Comparison of ENCODE assay signal across 14 cellular contexts in genomic region chr6:146028835-146029572, GRCh38. TPM values are rescaled to one million over a fixed set of nuclear protein-coding genes. Genes with fewer than 3 reads are reported as not detected.
A peak's percentile ranks its signal among the peaks of the same experiment; 100 is the strongest.
DNase-seq lines count a peak whose midpoint lies in the region; ATAC-seq and TF ChIP-seq lines count a peak whose summit lies in the region.
"Had no signal": no experiment of that assay in that cellular context is flagged by ENCODE, and none has a peak within 500 bp of the region (broad histone marks: within the 10 kb centered on the region; RNA-seq: fewer than 3 reads in every experiment).

TSS of gene GRM1 (plus strand) at chr6:146029062. CDS start at chr6:146029518, 456 bp downstream.

- POLR2A ChIA-PET in RWPE1 (lab: Yijun Ruan, JAX; ENCODE audit: low non-redundant PET) = no interaction called here

- peak within 1 kb of the TSS; percentile 86 for H3K4me2 ChIP-seq in GM23338

- H3K4me1 Mint-ChIP-seq in GM23338 (peaks cover 11% of the 10 kb centered on the region), glutamatergic neuron (ENCODE audit: low read depth, unreplicated experiment) (peaks cover 5% of the 10 kb centered on the region), osteocyte (ENCODE audit: unreplicated experiment) (peaks cover 3% of the 10 kb centered on the region)
- peaks cover 8% of the 10 kb centered on the region for H3K4me1 Mint-ChIP-seq in stimulated activated memory B cell treated with anti-CD40 and anti-IgM and Interleukin-4, amounts not matched to agents 10 μg/mL and 1 μg/mL and 100 μg/mL, for 72 hours
- H3K4me1 Mint-ChIP-seq: T-helper 17 cell had no signal

- H3K27me3 Mint-ChIP-seq in GM23338 (ENCODE audit: insufficient read depth, low read depth, poor library complexity) (peaks cover 31% of the 10 kb centered on the region), glutamatergic neuron (ENCODE audit: unreplicated experiment) (peaks cover 14% of the 10 kb centered on the region), osteocyte (ENCODE audit: unreplicated experiment) (peaks cover 10% of the 10 kb centered on the region)
- H3K27me3 Mint-ChIP-seq in stimulated activated memory B cell treated with anti-CD40 and anti-IgM and Interleukin-4, amounts not matched to agents 10 μg/mL and 1 μg/mL and 100 μg/mL, for 72 hours = peaks cover 57% of the 10 kb centered on the region

- ATAC-seq in GM23338 = peak; percentile 50
- no peak for ATAC-seq in stimulated activated memory B cell treated with anti-CD40 and anti-IgM and Interleukin-4, amounts not matched to agents 10 μg/mL and 1 μg/mL and 100 μg/mL, for 72 hours

- H2AFZ ChIP-seq in GM23338 = peak within 1 kb of the TSS; percentile 99

- H3K27ac Mint-ChIP-seq in GM23338 (no peak within 1 kb of the TSS), glutamatergic neuron (ENCODE audit: unreplicated experiment) (no peak within 1 kb of the TSS), osteocyte (ENCODE audit: unreplicated experiment) (no peak within 1 kb of the TSS)
- H3K27ac Mint-ChIP-seq in stimulated activated memory B cell treated with anti-CD40 and anti-IgM and Interleukin-4, amounts not matched to agents 10 μg/mL and 1 μg/mL and 100 μg/mL, for 72 hours = no peak within 1 kb of the TSS
- H3K27ac Mint-ChIP-seq: T-helper 17 cell had no signal

- no peak within 1 kb of the TSS for H3K9ac ChIP-seq in adipocyte (ENCODE audit: low read length)

- DNase-seq in GM23338 (ENCODE audit: low spot score) = peak; percentile 74
- no peak for DNase-seq in adipocyte (ENCODE audit: low read depth)
- peak; percentile 35 for DNase-seq in glutamatergic neuron
- DNase-seq in osteocyte (ENCODE audit: extremely low spot score, unreplicated experiment) = no peak
- no peak for DNase-seq in activated CD4-positive, alpha-beta T cell treated with anti-CD3 and anti-CD28 coated beads for 4 hours
- DNase-seq in iPS-NIHi11 (ENCODE audit: low spot score) = no peak
- DNase-seq in RWPE1 (ENCODE audit: low spot score) = no peak
- DNase-seq: activated gamma-delta T cell, COR-L47 had no signal

- H3K79me2 ChIP-seq in GM23338 (replicated peaks; ENCODE audit: insufficient read depth) = no peaks in the 10 kb centered on the region

- H3K27me3 ChIP-seq in GM23338 (ENCODE audit: insufficient read depth) = peaks cover 48% of the 10 kb centered on the region
- H3K27me3 ChIP-seq in adipocyte (replicated peaks; ENCODE audit: control insufficient read depth, insufficient read depth, low read length) = peaks cover 35% of the 10 kb centered on the region

- no peaks in the 10 kb centered on the region for H3K9me3 ChIP-seq in adipocyte (ENCODE audit: control insufficient read depth, low read length)
- H3K9me3 ChIP-seq: Peyer's patch had no signal

- H3K9me3 Mint-ChIP-seq in GM23338 (no peaks in the 10 kb centered on the region), glutamatergic neuron (ENCODE audit: unreplicated experiment) (no peaks in the 10 kb centered on the region), osteocyte (ENCODE audit: unreplicated experiment) (no peaks in the 10 kb centered on the region)
- peaks cover 6% of the 10 kb centered on the region for H3K9me3 Mint-ChIP-seq in stimulated activated memory B cell treated with anti-CD40 and anti-IgM and Interleukin-4, amounts not matched to agents 10 μg/mL and 1 μg/mL and 100 μg/mL, for 72 hours

- CTCF ChIA-PET in RWPE1 (lab: Yijun Ruan, JAX) = interaction anchor here (0.6 to 1.0 kb wide), 3 partner anchors 23 to 756 kb away, joined by 3 to 4 read pairs (median 3); no protein-coding TSS in a partner anchor

- H3K4me1 ChIP-seq in GM23338 (ENCODE audit: insufficient read depth) = peaks cover 6% of the 10 kb centered on the region; the same call in 1 of the 2 replicates
- no peaks in the 10 kb centered on the region for H3K4me1 ChIP-seq in adipocyte (ENCODE audit: control insufficient read depth, insufficient read depth, low read length)
- H3K4me1 ChIP-seq: Peyer's patch had no signal

- H3K4me3 Mint-ChIP-seq in GM23338 (peak within 1 kb of the TSS; percentile 88), glutamatergic neuron (ENCODE audit: unreplicated experiment) (peak within 1 kb of the TSS; percentile 94), osteocyte (ENCODE audit: unreplicated experiment) (peak within 1 kb of the TSS; percentile 32)
- H3K4me3 Mint-ChIP-seq in stimulated activated memory B cell treated with anti-CD40 and anti-IgM and Interleukin-4, amounts not matched to agents 10 μg/mL and 1 μg/mL and 100 μg/mL, for 72 hours = no peak within 1 kb of the TSS
- H3K4me3 Mint-ChIP-seq: T-helper 17 cell had no signal

- H3K9me2 ChIP-seq in GM23338 (ENCODE audit: insufficient read depth) = no peaks in the 10 kb centered on the region

- TF ChIP-seq CTCF in GM23338 (conservative IDR thresholded peaks at IDR 0.05; ENCODE audit: low read depth in 2 of 2) (no peak), glutamatergic neuron (IDR thresholded peaks at IDR 0.05; ENCODE audit: partially characterized antibody, unreplicated experiment) (no peak), osteocyte (IDR thresholded peaks at IDR 0.05) (no peak), RWPE1 (conservative IDR thresholded peaks at IDR 0.05; ENCODE audit: low read depth) (no peak)

- no peaks in the 10 kb centered on the region for H3F3A ChIP-seq in GM23338 (replicated peaks; ENCODE audit: low read depth)

- H3K36me3 Mint-ChIP-seq in GM23338 (ENCODE audit: low read depth) = no peaks in the 10 kb centered on the region
- H3K36me3 Mint-ChIP-seq in glutamatergic neuron (ENCODE audit: unreplicated experiment) = no peaks in the 10 kb centered on the region
- no peaks in the 10 kb centered on the region for H3K36me3 Mint-ChIP-seq in osteocyte (ENCODE audit: unreplicated experiment)
- no peaks in the 10 kb centered on the region for H3K36me3 Mint-ChIP-seq in stimulated activated memory B cell treated with anti-CD40 and anti-IgM and Interleukin-4, amounts not matched to agents 10 μg/mL and 1 μg/mL and 100 μg/mL, for 72 hours

- H3K27ac ChIP-seq in GM23338 (ENCODE audit: low read depth) (no peak within 1 kb of the TSS), RWPE1 (no peak within 1 kb of the TSS)
- H3K27ac ChIP-seq: Peyer's patch, suprapubic skin had no signal

- peak within 1 kb of the TSS; percentile 72 for H3K4me3 ChIP-seq in GM23338
- H3K4me3 ChIP-seq in adipocyte (ENCODE audit: low read length) = peak within 1 kb of the TSS; percentile 75
- H3K4me3 ChIP-seq: Peyer's patch, suprapubic skin had no signal

- H3K36me3 ChIP-seq in GM23338 (ENCODE audit: insufficient read depth) (no peaks in the 10 kb centered on the region), adipocyte (ENCODE audit: control insufficient read depth, insufficient read depth, low read length, severe bottlenecking) (no peaks in the 10 kb centered on the region)
- H3K36me3 ChIP-seq: Peyer's patch, suprapubic skin had no signal

- no peaks in the 10 kb centered on the region for H4K20me1 ChIP-seq in GM23338 (replicated peaks; ENCODE audit: insufficient read depth)

TF ChIP-seq in GM23338, 12 proteins besides CTCF, POLR2A, EP300 and RAD21 (continues in another document):
- TF ChIP-seq EZH2 (IDR thresholded peaks at IDR 0.05; ENCODE audit: low read depth, unreplicated experiment) = peak; percentile 24

RNA-seq across cellular contexts. Expression of gene GRM1, which starts in this region (rescaled TPM):
- 0.39 and 0.63 TPM in 2 replicates for total RNA-seq in GM23338 (2014; rRNA removed; shearing (Covaris generic))
- polyA plus RNA-seq in GM23338 (2016; fragmentation: Nextera tagmentation; extraction: Ambion mirVana) = 0.29 and 0.49 TPM in 2 replicates
- 0.17 TPM for total RNA-seq in glutamatergic neuron (ENCODE audit: unreplicated experiment)
- total RNA-seq in osteocyte = not detected in 2 replicates
- total RNA-seq: lung microvascular endothelial cell, Peyer's patch, T-helper 17 cell had no signal

Comparison
In these comparisons a context has a peak if more than half of its experiments do, and no peak if none do; other contexts are left out.
1. Peak in DNase-seq, ATAC-seq, H3K4me3 ChIP-seq and H3K4me2 ChIP-seq in GM23338; RNA of the gene not detected or under 1 TPM.
2. Peak in DNase-seq in glutamatergic neuron; RNA of the gene not detected or under 1 TPM.